In the genomic region with DNA sequence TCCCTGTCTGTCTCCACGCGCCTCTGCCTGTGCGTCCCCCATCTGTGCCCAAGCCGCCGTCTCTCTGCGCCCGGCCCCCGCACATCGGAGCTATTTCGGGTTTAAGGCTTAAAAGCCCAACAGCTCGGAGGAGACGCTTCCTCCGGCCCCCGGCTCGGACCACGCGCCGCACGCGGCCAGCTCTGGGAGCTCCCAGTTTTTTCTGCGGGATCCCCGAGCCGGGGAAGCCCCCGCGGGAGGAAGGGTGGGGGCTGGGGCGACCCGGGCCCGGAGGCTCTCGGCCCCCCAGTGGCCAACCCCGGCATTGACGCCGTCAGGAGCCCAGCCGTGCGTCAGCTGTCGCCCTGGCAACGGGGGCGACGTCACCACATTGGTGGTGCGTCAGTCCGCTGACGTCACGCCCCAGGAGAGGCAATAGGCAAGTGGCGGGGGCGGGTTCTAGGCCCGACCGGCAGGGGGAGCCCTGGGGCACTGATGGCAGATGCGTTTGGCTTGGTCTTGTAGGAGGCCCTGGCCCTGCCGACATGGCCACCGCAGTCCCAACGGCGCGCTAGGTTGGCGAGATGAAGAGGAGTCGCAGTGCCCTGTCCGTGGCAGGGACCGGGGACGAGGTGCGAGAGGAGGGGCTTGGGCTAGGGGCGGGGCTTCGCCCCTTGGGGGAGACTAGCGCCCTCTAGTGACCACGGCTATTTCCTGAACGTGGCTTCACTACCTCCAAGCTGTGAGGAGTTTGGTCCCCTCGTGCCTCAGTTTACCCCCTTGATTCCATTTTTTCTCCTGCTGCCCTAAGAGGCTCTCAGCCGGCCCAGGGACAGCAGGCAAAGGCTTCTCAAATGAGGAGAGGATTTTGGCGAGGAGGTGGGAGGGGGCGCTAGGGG, we compare ENCODE assay signal across 1 cellular context.
A peak's percentile ranks its signal among the peaks of the same experiment; 100 is the strongest.
TF ChIP-seq lines count a peak whose summit lies in the region.

No MANE protein-coding gene starts in this region.

TF ChIP-seq in WTC11, 78 proteins besides CTCF, POLR2A, EP300 and RAD21 (continued from another document and continues in another):
- TF ChIP-seq, protein P1, sequence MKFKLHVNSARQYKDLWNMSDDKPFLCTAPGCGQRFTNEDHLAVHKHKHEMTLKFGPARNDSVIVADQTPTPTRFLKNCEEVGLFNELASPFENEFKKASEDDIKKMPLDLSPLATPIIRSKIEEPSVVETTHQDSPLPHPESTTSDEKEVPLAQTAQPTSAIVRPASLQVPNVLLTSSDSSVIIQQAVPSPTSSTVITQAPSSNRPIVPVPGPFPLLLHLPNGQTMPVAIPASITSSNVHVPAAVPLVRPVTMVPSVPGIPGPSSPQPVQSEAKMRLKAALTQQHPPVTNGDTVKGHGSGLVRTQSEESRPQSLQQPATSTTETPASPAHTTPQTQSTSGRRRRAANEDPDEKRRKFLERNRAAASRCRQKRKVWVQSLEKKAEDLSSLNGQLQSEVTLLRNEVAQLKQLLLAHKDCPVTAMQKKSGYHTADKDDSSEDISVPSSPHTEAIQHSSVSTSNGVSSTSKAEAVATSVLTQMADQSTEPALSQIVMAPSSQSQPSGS (CRISPR knock-in tag; IDR thresholded peaks at IDR 0.05; ENCODE audit: borderline replicate concordance, low read depth): no peak
- peak; percentile 98 for TF ChIP-seq PRRX2 (CRISPR knock-in tag; IDR thresholded peaks at IDR 0.05)
- TF ChIP-seq ZNF423 (CRISPR knock-in tag; IDR thresholded peaks at IDR 0.05): 0 out of 2 replicates have a peak, but pooled peaks have one; percentile 60
- TF ChIP-seq ZBTB21 (CRISPR knock-in tag; IDR thresholded peaks at IDR 0.05; ENCODE audit: borderline replicate concordance): peak; percentile 100
- TF ChIP-seq, protein P2, sequence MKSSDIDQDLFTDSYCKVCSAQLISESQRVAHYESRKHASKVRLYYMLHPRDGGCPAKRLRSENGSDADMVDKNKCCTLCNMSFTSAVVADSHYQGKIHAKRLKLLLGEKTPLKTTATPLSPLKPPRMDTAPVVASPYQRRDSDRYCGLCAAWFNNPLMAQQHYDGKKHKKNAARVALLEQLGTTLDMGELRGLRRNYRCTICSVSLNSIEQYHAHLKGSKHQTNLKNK (CRISPR knock-in tag; IDR thresholded peaks at IDR 0.05): no peak
- TF ChIP-seq KAT7 (CRISPR knock-in tag; IDR thresholded peaks at IDR 0.05; ENCODE audit: borderline replicate concordance): no peak; the same call in 1 of the 2 replicates
- TF ChIP-seq EMX1 (CRISPR knock-in tag; IDR thresholded peaks at IDR 0.05): peak; percentile 98
- TF ChIP-seq, protein P3, sequence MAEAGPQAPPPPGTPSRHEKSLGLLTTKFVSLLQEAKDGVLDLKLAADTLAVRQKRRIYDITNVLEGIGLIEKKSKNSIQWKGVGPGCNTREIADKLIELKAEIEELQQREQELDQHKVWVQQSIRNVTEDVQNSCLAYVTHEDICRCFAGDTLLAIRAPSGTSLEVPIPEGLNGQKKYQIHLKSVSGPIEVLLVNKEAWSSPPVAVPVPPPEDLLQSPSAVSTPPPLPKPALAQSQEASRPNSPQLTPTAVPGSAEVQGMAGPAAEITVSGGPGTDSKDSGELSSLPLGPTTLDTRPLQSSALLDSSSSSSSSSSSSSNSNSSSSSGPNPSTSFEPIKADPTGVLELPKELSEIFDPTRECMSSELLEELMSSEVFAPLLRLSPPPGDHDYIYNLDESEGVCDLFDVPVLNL (CRISPR knock-in tag; IDR thresholded peaks at IDR 0.05; ENCODE audit: borderline replicate concordance, low read depth): no peak
- no peak for TF ChIP-seq RORB (CRISPR knock-in tag; IDR thresholded peaks at IDR 0.05)
- TF ChIP-seq, protein P4, sequence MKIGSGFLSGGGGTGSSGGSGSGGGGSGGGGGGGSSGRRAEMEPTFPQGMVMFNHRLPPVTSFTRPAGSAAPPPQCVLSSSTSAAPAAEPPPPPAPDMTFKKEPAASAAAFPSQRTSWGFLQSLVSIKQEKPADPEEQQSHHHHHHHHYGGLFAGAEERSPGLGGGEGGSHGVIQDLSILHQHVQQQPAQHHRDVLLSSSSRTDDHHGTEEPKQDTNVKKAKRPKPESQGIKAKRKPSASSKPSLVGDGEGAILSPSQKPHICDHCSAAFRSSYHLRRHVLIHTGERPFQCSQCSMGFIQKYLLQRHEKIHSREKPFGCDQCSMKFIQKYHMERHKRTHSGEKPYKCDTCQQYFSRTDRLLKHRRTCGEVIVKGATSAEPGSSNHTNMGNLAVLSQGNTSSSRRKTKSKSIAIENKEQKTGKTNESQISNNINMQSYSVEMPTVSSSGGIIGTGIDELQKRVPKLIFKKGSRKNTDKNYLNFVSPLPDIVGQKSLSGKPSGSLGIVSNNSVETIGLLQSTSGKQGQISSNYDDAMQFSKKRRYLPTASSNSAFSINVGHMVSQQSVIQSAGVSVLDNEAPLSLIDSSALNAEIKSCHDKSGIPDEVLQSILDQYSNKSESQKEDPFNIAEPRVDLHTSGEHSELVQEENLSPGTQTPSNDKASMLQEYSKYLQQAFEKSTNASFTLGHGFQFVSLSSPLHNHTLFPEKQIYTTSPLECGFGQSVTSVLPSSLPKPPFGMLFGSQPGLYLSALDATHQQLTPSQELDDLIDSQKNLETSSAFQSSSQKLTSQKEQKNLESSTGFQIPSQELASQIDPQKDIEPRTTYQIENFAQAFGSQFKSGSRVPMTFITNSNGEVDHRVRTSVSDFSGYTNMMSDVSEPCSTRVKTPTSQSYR (CRISPR knock-in tag; IDR thresholded peaks at IDR 0.05): no peak
- TF ChIP-seq ZNF317 (CRISPR knock-in tag; IDR thresholded peaks at IDR 0.05; ENCODE audit: borderline replicate concordance, low read depth): no peak
- TF ChIP-seq, protein P5, sequence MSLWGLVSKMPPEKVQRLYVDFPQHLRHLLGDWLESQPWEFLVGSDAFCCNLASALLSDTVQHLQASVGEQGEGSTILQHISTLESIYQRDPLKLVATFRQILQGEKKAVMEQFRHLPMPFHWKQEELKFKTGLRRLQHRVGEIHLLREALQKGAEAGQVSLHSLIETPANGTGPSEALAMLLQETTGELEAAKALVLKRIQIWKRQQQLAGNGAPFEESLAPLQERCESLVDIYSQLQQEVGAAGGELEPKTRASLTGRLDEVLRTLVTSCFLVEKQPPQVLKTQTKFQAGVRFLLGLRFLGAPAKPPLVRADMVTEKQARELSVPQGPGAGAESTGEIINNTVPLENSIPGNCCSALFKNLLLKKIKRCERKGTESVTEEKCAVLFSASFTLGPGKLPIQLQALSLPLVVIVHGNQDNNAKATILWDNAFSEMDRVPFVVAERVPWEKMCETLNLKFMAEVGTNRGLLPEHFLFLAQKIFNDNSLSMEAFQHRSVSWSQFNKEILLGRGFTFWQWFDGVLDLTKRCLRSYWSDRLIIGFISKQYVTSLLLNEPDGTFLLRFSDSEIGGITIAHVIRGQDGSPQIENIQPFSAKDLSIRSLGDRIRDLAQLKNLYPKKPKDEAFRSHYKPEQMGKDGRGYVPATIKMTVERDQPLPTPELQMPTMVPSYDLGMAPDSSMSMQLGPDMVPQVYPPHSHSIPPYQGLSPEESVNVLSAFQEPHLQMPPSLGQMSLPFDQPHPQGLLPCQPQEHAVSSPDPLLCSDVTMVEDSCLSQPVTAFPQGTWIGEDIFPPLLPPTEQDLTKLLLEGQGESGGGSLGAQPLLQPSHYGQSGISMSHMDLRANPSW (CRISPR knock-in tag; conservative IDR thresholded peaks at IDR 0.05; ENCODE audit: low read depth): no peak
- TF ChIP-seq, protein P6, sequence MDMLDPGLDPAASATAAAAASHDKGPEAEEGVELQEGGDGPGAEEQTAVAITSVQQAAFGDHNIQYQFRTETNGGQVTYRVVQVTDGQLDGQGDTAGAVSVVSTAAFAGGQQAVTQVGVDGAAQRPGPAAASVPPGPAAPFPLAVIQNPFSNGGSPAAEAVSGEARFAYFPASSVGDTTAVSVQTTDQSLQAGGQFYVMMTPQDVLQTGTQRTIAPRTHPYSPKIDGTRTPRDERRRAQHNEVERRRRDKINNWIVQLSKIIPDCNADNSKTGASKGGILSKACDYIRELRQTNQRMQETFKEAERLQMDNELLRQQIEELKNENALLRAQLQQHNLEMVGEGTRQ (CRISPR knock-in tag; IDR thresholded peaks at IDR 0.05): no peak; the same call in 1 of the 2 replicates
- TF ChIP-seq, protein P7, sequence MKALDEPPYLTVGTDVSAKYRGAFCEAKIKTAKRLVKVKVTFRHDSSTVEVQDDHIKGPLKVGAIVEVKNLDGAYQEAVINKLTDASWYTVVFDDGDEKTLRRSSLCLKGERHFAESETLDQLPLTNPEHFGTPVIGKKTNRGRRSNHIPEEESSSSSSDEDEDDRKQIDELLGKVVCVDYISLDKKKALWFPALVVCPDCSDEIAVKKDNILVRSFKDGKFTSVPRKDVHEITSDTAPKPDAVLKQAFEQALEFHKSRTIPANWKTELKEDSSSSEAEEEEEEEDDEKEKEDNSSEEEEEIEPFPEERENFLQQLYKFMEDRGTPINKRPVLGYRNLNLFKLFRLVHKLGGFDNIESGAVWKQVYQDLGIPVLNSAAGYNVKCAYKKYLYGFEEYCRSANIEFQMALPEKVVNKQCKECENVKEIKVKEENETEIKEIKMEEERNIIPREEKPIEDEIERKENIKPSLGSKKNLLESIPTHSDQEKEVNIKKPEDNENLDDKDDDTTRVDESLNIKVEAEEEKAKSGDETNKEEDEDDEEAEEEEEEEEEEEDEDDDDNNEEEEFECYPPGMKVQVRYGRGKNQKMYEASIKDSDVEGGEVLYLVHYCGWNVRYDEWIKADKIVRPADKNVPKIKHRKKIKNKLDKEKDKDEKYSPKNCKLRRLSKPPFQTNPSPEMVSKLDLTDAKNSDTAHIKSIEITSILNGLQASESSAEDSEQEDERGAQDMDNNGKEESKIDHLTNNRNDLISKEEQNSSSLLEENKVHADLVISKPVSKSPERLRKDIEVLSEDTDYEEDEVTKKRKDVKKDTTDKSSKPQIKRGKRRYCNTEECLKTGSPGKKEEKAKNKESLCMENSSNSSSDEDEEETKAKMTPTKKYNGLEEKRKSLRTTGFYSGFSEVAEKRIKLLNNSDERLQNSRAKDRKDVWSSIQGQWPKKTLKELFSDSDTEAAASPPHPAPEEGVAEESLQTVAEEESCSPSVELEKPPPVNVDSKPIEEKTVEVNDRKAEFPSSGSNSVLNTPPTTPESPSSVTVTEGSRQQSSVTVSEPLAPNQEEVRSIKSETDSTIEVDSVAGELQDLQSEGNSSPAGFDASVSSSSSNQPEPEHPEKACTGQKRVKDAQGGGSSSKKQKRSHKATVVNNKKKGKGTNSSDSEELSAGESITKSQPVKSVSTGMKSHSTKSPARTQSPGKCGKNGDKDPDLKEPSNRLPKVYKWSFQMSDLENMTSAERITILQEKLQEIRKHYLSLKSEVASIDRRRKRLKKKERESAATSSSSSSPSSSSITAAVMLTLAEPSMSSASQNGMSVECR (CRISPR knock-in tag; IDR thresholded peaks at IDR 0.05; ENCODE audit: borderline replicate concordance): 0 out of 2 replicates have a peak, but pooled peaks have one; percentile 38
- TF ChIP-seq, protein P8, sequence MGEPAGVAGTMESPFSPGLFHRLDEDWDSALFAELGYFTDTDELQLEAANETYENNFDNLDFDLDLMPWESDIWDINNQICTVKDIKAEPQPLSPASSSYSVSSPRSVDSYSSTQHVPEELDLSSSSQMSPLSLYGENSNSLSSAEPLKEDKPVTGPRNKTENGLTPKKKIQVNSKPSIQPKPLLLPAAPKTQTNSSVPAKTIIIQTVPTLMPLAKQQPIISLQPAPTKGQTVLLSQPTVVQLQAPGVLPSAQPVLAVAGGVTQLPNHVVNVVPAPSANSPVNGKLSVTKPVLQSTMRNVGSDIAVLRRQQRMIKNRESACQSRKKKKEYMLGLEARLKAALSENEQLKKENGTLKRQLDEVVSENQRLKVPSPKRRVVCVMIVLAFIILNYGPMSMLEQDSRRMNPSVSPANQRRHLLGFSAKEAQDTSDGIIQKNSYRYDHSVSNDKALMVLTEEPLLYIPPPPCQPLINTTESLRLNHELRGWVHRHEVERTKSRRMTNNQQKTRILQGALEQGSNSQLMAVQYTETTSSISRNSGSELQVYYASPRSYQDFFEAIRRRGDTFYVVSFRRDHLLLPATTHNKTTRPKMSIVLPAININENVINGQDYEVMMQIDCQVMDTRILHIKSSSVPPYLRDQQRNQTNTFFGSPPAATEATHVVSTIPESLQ (CRISPR knock-in tag; IDR thresholded peaks at IDR 0.05): no peak
- TF ChIP-seq, protein P9, sequence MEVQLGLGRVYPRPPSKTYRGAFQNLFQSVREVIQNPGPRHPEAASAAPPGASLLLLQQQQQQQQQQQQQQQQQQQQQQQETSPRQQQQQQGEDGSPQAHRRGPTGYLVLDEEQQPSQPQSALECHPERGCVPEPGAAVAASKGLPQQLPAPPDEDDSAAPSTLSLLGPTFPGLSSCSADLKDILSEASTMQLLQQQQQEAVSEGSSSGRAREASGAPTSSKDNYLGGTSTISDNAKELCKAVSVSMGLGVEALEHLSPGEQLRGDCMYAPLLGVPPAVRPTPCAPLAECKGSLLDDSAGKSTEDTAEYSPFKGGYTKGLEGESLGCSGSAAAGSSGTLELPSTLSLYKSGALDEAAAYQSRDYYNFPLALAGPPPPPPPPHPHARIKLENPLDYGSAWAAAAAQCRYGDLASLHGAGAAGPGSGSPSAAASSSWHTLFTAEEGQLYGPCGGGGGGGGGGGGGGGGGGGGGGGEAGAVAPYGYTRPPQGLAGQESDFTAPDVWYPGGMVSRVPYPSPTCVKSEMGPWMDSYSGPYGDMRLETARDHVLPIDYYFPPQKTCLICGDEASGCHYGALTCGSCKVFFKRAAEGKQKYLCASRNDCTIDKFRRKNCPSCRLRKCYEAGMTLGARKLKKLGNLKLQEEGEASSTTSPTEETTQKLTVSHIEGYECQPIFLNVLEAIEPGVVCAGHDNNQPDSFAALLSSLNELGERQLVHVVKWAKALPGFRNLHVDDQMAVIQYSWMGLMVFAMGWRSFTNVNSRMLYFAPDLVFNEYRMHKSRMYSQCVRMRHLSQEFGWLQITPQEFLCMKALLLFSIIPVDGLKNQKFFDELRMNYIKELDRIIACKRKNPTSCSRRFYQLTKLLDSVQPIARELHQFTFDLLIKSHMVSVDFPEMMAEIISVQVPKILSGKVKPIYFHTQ (CRISPR knock-in tag; IDR thresholded peaks at IDR 0.05): peak; percentile 98; the same call in 1 of the 2 replicates
- TF ChIP-seq ZNF396 (CRISPR knock-in tag; IDR thresholded peaks at IDR 0.05; ENCODE audit: borderline replicate concordance): peak; percentile 99
- TF ChIP-seq, protein P10, sequence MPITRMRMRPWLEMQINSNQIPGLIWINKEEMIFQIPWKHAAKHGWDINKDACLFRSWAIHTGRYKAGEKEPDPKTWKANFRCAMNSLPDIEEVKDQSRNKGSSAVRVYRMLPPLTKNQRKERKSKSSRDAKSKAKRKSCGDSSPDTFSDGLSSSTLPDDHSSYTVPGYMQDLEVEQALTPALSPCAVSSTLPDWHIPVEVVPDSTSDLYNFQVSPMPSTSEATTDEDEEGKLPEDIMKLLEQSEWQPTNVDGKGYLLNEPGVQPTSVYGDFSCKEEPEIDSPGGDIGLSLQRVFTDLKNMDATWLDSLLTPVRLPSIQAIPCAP (CRISPR knock-in tag; IDR thresholded peaks at IDR 0.05): no peak
- TF ChIP-seq, protein P11, sequence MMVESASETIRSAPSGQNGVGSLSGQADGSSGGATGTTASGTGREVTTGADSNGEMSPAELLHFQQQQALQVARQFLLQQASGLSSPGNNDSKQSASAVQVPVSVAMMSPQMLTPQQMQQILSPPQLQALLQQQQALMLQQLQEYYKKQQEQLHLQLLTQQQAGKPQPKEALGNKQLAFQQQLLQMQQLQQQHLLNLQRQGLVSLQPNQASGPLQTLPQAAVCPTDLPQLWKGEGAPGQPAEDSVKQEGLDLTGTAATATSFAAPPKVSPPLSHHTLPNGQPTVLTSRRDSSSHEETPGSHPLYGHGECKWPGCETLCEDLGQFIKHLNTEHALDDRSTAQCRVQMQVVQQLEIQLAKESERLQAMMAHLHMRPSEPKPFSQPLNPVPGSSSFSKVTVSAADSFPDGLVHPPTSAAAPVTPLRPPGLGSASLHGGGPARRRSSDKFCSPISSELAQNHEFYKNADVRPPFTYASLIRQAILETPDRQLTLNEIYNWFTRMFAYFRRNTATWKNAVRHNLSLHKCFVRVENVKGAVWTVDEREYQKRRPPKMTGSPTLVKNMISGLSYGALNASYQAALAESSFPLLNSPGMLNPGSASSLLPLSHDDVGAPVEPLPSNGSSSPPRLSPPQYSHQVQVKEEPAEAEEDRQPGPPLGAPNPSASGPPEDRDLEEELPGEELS (CRISPR knock-in tag; IDR thresholded peaks at IDR 0.05): no peak
